ENCODE assay signal across 15 cellular contexts in genomic region chr7:13604178-13604577, GRCh38.
"Had no signal": no experiment of that assay in that cellular context is flagged by ENCODE, and none has a peak within 500 bp of the region (broad histone marks: within the 10 kb centered on the region; RNA-seq: fewer than 3 reads in every experiment).

No MANE protein-coding gene starts in this region.

- H3K27me3 Mint-ChIP-seq: naive thymus-derived CD8-positive, alpha-beta T cell; stimulated activated naive B cell treated with anti-CD40 and anti-IgM and Interleukin-4, amounts not matched to agents 10 μg/mL and 1 μg/mL and 100 μg/mL, for 72 hours; stimulated activated naive CD8-positive, alpha-beta T cell treated with anti-CD3 and anti-CD28 coated beads, Interleukin-15, amount 100 ng/mL, for 72 hours had no signal

- ATAC-seq: heart left ventricle; naive thymus-derived CD8-positive, alpha-beta T cell; psoas muscle; sciatic nerve; stimulated activated naive B cell treated with anti-CD40 and anti-IgM and Interleukin-4, amounts not matched to agents 10 μg/mL and 1 μg/mL and 100 μg/mL, for 72 hours; stimulated activated naive CD8-positive, alpha-beta T cell treated with anti-CD3 and anti-CD28 coated beads, Interleukin-15, amount 100 ng/mL, for 72 hours had no signal

- H3K4me3 Mint-ChIP-seq: endodermal cell; naive thymus-derived CD8-positive, alpha-beta T cell; stimulated activated naive B cell treated with anti-CD40 and anti-IgM and Interleukin-4, amounts not matched to agents 10 μg/mL and 1 μg/mL and 100 μg/mL, for 72 hours; stimulated activated naive CD8-positive, alpha-beta T cell treated with anti-CD3 and anti-CD28 coated beads, Interleukin-15, amount 100 ng/mL, for 72 hours had no signal

- DNase-seq: effector CD4-positive, alpha-beta T cell; endodermal cell; esophagus squamous epithelium; foreskin melanocyte; heart left ventricle; hippocampal formation; kidney glomerular epithelial cell; naive thymus-derived CD8-positive, alpha-beta T cell; psoas muscle; stimulated activated CD4-positive, alpha-beta T cell treated with anti-CD3 and anti-CD28 coated beads, Interleukin-2, amount 100 ng/mL, for 24 hours; stimulated activated CD4-positive, alpha-beta T cell treated with anti-CD3 and anti-CD28 coated beads, Interleukin-4, amount 100 ng/mL, for 4 hours; stimulated activated naive B cell treated with anti-CD40 and anti-IgM and Interleukin-4, amounts not matched to agents 10 μg/mL and 1 μg/mL and 100 μg/mL, for 72 hours; stimulated activated naive CD8-positive, alpha-beta T cell treated with anti-CD3 and anti-CD28 coated beads, Interleukin-15, amount 100 ng/mL, for 72 hours; testis had no signal

- H3K27ac Mint-ChIP-seq: endodermal cell; naive thymus-derived CD8-positive, alpha-beta T cell; stimulated activated naive B cell treated with anti-CD40 and anti-IgM and Interleukin-4, amounts not matched to agents 10 μg/mL and 1 μg/mL and 100 μg/mL, for 72 hours; stimulated activated naive CD8-positive, alpha-beta T cell treated with anti-CD3 and anti-CD28 coated beads, Interleukin-15, amount 100 ng/mL, for 72 hours had no signal

- H3K4me1 Mint-ChIP-seq: endodermal cell; naive thymus-derived CD8-positive, alpha-beta T cell; stimulated activated naive B cell treated with anti-CD40 and anti-IgM and Interleukin-4, amounts not matched to agents 10 μg/mL and 1 μg/mL and 100 μg/mL, for 72 hours; stimulated activated naive CD8-positive, alpha-beta T cell treated with anti-CD3 and anti-CD28 coated beads, Interleukin-15, amount 100 ng/mL, for 72 hours had no signal

- H3K36me3 Mint-ChIP-seq: naive thymus-derived CD8-positive, alpha-beta T cell; stimulated activated naive B cell treated with anti-CD40 and anti-IgM and Interleukin-4, amounts not matched to agents 10 μg/mL and 1 μg/mL and 100 μg/mL, for 72 hours had no signal
